8 cellular contexts compared by ENCODE assay signal in genomic region chr4:118834960-118835895, GRCh38. TPM values are rescaled to one million over a fixed set of nuclear protein-coding genes. Genes with fewer than 3 reads are reported as not detected.
DNase-seq lines count a peak whose midpoint lies in the region; ATAC-seq and TF ChIP-seq lines count a peak whose summit lies in the region.

No MANE protein-coding gene starts in this region.

- H3K27me3 ChIP-seq in colonic mucosa, result no peaks in the 10 kb centered on the region

- peak overlapping the region; percentile 93 to 94 for H3K9ac ChIP-seq in colonic mucosa (ENCODE audit: low read depth in 2 of 2, low read length in 2 of 2)

- no peaks in the 10 kb centered on the region for H3K9me3 ChIP-seq in colonic mucosa

- intact Hi-C loops in colonic mucosa (cut with DNase I), result loop anchor here (10.0 kb wide), 1 partner anchor 560 kb away; no protein-coding TSS in a partner anchor

- TF ChIP-seq POLR2A in GM15510 (IDR thresholded peaks at IDR 0.05; ENCODE audit: borderline replicate concordance, extremely low read depth, insufficient read length), result peak; percentile 45

- H3K4me3 ChIP-seq in colonic mucosa, result peak overlapping the region; percentile 98

- DNase-seq in NCI-H2029 treated with DMSO at 0.1 percent for 48 hours (lab: John Stamatoyannopoulos, UW) (peak; percentile 15), colonic mucosa (peak; percentile 72), kidney tubule cell (ENCODE audit: low spot score) (peak; percentile 96)
- peak; percentile 10 to 25 for DNase-seq in activated CD4-positive, alpha-beta T cell treated with anti-CD3 and anti-CD28 coated beads for 24 hours (ENCODE audit: low read depth in 2 of 2)
- peak; percentile 63 for DNase-seq in stimulated activated CD4-positive, alpha-beta T cell treated with anti-CD3 and anti-CD28 coated beads, Interleukin-15, amount 100 ng/mL, for 24 hours

- ATAC-seq in HG02798 (IDR thresholded peaks at IDR 0.05; ENCODE audit: poor library complexity, unreplicated experiment), result peak; percentile 73

- H3K4me1 ChIP-seq in colonic mucosa, result no peaks in the 10 kb centered on the region

- H3K36me3 ChIP-seq in colonic mucosa, result no peaks in the 10 kb centered on the region

- H3K27ac ChIP-seq in 22Rv1 (peak overlapping the region; percentile 65), colonic mucosa (peak overlapping the region; percentile 98)

- TF ChIP-seq CTCF in 22Rv1 (IDR thresholded peaks at IDR 0.05) (no peak), colonic mucosa (IDR thresholded peaks at IDR 0.05) (no peak)

RNA-seq across cellular contexts. Expression of gene SEC24D, which starts 0.7 kb away (rescaled TPM):
- total RNA-seq in colonic mucosa, result 10 to 100 TPM; 71.8 to 77.0 TPM

RNA-seq across cellular contexts. Expression of gene SYNPO2, which starts 53.4 kb away (rescaled TPM):
- total RNA-seq in colonic mucosa, result 100 to 1,000 TPM in 1 of 2 donors, 1 to 10 TPM in 1; 9.5 to 266 TPM

Comparison
In these comparisons a context has a peak if more than half of its experiments do, and no peak if none do; other contexts are left out.
1. Peak in every context shown above with its lines: DNase-seq, ATAC-seq, H3K4me3 ChIP-seq and H3K27ac ChIP-seq.
2. DNase-seq: peak in every context shown above with its lines; median percentile 96 in kidney tubule cell; 72 in colonic mucosa; 63 in stimulated activated CD4-positive, alpha-beta T cell treated with anti-CD3 and anti-CD28 coated beads, Interleukin-15, amount 100 ng/mL, for 24 hours; 18 in activated CD4-positive, alpha-beta T cell treated with anti-CD3 and anti-CD28 coated beads for 24 hours; 15 in NCI-H2029 treated with DMSO at 0.1 percent for 48 hours.